ENCODE assay signal across 27 cellular contexts in genomic region chr11:36683823-36684222, GRCh38.
"Had no signal": no experiment of that assay in that cellular context is flagged by ENCODE, and none has a peak within 500 bp of the region (broad histone marks: within the 10 kb centered on the region; RNA-seq: fewer than 3 reads in every experiment).

No MANE protein-coding gene starts in this region.

- DNase-seq: colonic mucosa; cortex of kidney; effector CD8-positive, alpha-beta T cell; effector memory CD8-positive, alpha-beta T cell; endodermal cell; erythroblast; esophagus squamous epithelium; foreskin fibroblast; foreskin melanocyte; gastrocnemius medialis; glutamatergic neuron; head of caudate nucleus; heart right ventricle; hippocampal formation; left cardiac atrium; left lung; left ventricle myocardium superior; lower lobe of right lung; mesenchymal stem cell; mucosa of descending colon had no signal

- ATAC-seq: effector memory CD8-positive, alpha-beta T cell; esophagus mucosa; gastrocnemius medialis; heart right ventricle; left cardiac atrium; left lung; left ventricle myocardium superior; lower lobe of right lung; mucosa of descending colon had no signal

- H3K36me3 ChIP-seq: colonic mucosa, esophagus squamous epithelium, gastrocnemius medialis, heart right ventricle, left lung, lower lobe of right lung had no signal

- H3K27ac Mint-ChIP-seq: dendritic cell treated with granulocyte-macrophage colony-stimulating factor and Interleukin-4, amounts not matched to agents 40 ng/mL and 50 ng/mL, for 4 days; effector memory CD8-positive, alpha-beta T cell; endodermal cell; mesothelial cell of epicardium had no signal

- H3K4me3 Mint-ChIP-seq: dendritic cell treated with granulocyte-macrophage colony-stimulating factor and Interleukin-4, amounts not matched to agents 40 ng/mL and 50 ng/mL, for 4 days; effector memory CD8-positive, alpha-beta T cell; endodermal cell; mesothelial cell of epicardium had no signal

- H3K9me3 Mint-ChIP-seq: dendritic cell treated with granulocyte-macrophage colony-stimulating factor and Interleukin-4, amounts not matched to agents 40 ng/mL and 50 ng/mL, for 4 days; effector memory CD8-positive, alpha-beta T cell had no signal

- H3K27ac ChIP-seq: colonic mucosa, epithelial cell of prostate, esophagus squamous epithelium, gastrocnemius medialis, heart right ventricle, left lung, lower lobe of right lung had no signal

- H3K4me3 ChIP-seq: colonic mucosa, esophagus squamous epithelium, gastrocnemius medialis, heart right ventricle, left lung, lower lobe of right lung, mucosa of descending colon had no signal

- H3K4me1 Mint-ChIP-seq: endodermal cell had no signal

- H3K9me3 ChIP-seq: colonic mucosa, esophagus squamous epithelium, gastrocnemius medialis, lower lobe of right lung, mucosa of descending colon had no signal

- H3K27me3 ChIP-seq: colonic mucosa, left lung had no signal

- H3K27me3 Mint-ChIP-seq: dendritic cell treated with granulocyte-macrophage colony-stimulating factor and Interleukin-4, amounts not matched to agents 40 ng/mL and 50 ng/mL, for 4 days had no signal

- FAIRE-seq: endometrium, islet of Langerhans, keratinocyte had no signal

- H3K36me3 Mint-ChIP-seq: mesothelial cell of epicardium had no signal

- H3K4me1 ChIP-seq: colonic mucosa, esophagus squamous epithelium, gastrocnemius medialis, heart right ventricle, left lung, lower lobe of right lung had no signal
